22 cellular contexts compared by ENCODE assay signal in genomic region chr2:153986488-153987229, GRCh38.
DNase-seq lines count a peak whose midpoint lies in the region; ATAC-seq, FAIRE-seq and TF ChIP-seq lines count a peak whose summit lies in the region.
"Had no signal": no experiment of that assay in that cellular context is flagged by ENCODE, and none has a peak within 500 bp of the region (broad histone marks: within the 10 kb centered on the region; RNA-seq: fewer than 3 reads in every experiment).

No MANE protein-coding gene starts in this region.

- TF ChIP-seq CTCF in HepG2 (CRISPR knock-in tag; IDR thresholded peaks at IDR 0.05) (no peak), right lobe of liver (IDR thresholded peaks at IDR 0.05) (no peak)

- H3K36me3 ChIP-seq in HepG2 (replicated peaks in 1 of 2; ENCODE audit: control insufficient read depth in 1 of 2, insufficient read depth in 2 of 2, low read length in 2 of 2): no peaks in the 10 kb centered on the region
- no peaks in the 10 kb centered on the region for H3K36me3 ChIP-seq in right lobe of liver
- H3K36me3 ChIP-seq: gastrocnemius medialis, left ventricle myocardium inferior, Peyer's patch had no signal

- H4K20me1 ChIP-seq in HepG2 (ENCODE audit: insufficient read depth, low read length): no peaks in the 10 kb centered on the region

- in situ Hi-C loops in HepG2 (cut with HindIII; ENCODE audit: extremely low pct_ligation_motif_present, low pct_unique_long_range_greater_than_20kb): no loop called here

- TF ChIP-seq RAD21 in HepG2 (CRISPR knock-in tag; IDR thresholded peaks at IDR 0.05): no peak

- no peaks in the 10 kb centered on the region for H3K9me3 ChIP-seq in HepG2 (ENCODE audit: low read length)
- no peaks in the 10 kb centered on the region for H3K9me3 ChIP-seq in right lobe of liver
- H3K9me3 ChIP-seq: gastrocnemius medialis, left ventricle myocardium inferior, Peyer's patch, psoas muscle had no signal

- peaks cover 6% of the 10 kb centered on the region for H3K9me3 Mint-ChIP-seq in activated CD4-positive, alpha-beta memory T cell treated with anti-CD3 and anti-CD28 coated beads for 36 hours
- H3K9me3 Mint-ChIP-seq in activated CD4-positive, alpha-beta T cell treated with anti-CD3 and anti-CD28 coated beads, Interleukin-2, amount 10 ng/mL, durations not matched to agents 7 days and 5 days: no peaks in the 10 kb centered on the region

- no peak overlapping the region for H3K4me3 ChIP-seq in HepG2 (replicated peaks in 1 of 3; ENCODE audit: insufficient read depth in 1 of 3, low read depth in 2 of 3, low read length in 3 of 3)
- no peak overlapping the region for H3K4me3 ChIP-seq in right lobe of liver
- H3K4me3 ChIP-seq: gastrocnemius medialis, left ventricle myocardium inferior, Peyer's patch, psoas muscle had no signal

- intact Hi-C loops in HepG2 (cut with micrococcal nuclease; ENCODE audit: unreplicated experiment): no loop called here
- intact Hi-C loops in right lobe of liver (cut with DNase I): no loop called here
- intact Hi-C loops in activated CD4-positive, alpha-beta memory T cell treated with anti-CD3 and anti-CD28 coated beads for 36 hours (cut with micrococcal nuclease): no loop called here

- no peaks in the 10 kb centered on the region for H3K4me1 ChIP-seq in HepG2 (ENCODE audit: insufficient read depth, low read length)
- H3K4me1 ChIP-seq in right lobe of liver: no peaks in the 10 kb centered on the region
- H3K4me1 ChIP-seq: gastrocnemius medialis, left ventricle myocardium inferior, Peyer's patch, psoas muscle had no signal

- no peak overlapping the region for H2AFZ ChIP-seq in HepG2 (ENCODE audit: low read length)

- no peak overlapping the region for H3K4me2 ChIP-seq in HepG2 (ENCODE audit: low read depth, low read length)

- H3K4me1 Mint-ChIP-seq in activated CD4-positive, alpha-beta memory T cell treated with anti-CD3 and anti-CD28 coated beads for 36 hours (ENCODE audit: low read depth): no peaks in the 10 kb centered on the region
- H3K4me1 Mint-ChIP-seq in activated CD4-positive, alpha-beta T cell treated with anti-CD3 and anti-CD28 coated beads, Interleukin-2, amount 10 ng/mL, durations not matched to agents 7 days and 5 days: no peaks in the 10 kb centered on the region
- H3K4me1 Mint-ChIP-seq: activated naive CD8-positive, alpha-beta T cell treated with anti-CD3 and anti-CD28 coated beads, Interleukin-2, amount 50 U/mL, for 24 hours; stimulated activated naive CD8-positive, alpha-beta T cell treated with anti-CD3 and anti-CD28 coated beads, Interleukin-15, amount 100 ng/mL, for 72 hours had no signal

- POLR2A ChIA-PET in HepG2 (lab: Yijun Ruan, JAX): no interaction called here
- POLR2A ChIA-PET in activated CD4-positive, alpha-beta memory T cell treated with anti-CD3 and anti-CD28 coated beads for 36 hours (lab: Charles Lee): no interaction called here
- POLR2A ChIA-PET in activated CD4-positive, alpha-beta T cell treated with anti-CD3 and anti-CD28 coated beads, Interleukin-2, amount 10 ng/mL, durations not matched to agents 7 days and 5 days (lab: Charles Lee): no interaction called here

- no peak for TF ChIP-seq POLR2A in HepG2 (IDR thresholded peaks at IDR 0.05; ENCODE audit: insufficient read depth in 1 of 2, low read depth in 2 of 2, low read length in 2 of 2)
- no peak for TF ChIP-seq POLR2A in right lobe of liver (IDR thresholded peaks at IDR 0.05)

- DNase-seq in HepG2 (ENCODE audit: low spot score): peak; percentile 10
- DNase-seq in right lobe of liver: no peak
- DNase-seq in SW 1271 (lab: John Stamatoyannopoulos, UW): peak; percentile 27 to 83
- DNase-seq in globus pallidus (ENCODE audit: low spot score): peak; percentile 34
- DNase-seq in NCI-H2196 treated with DMSO at 0.1 percent for 48 hours (lab: John Stamatoyannopoulos, UW; ENCODE audit: unreplicated experiment): no peak
- no peak for DNase-seq in activated CD4-positive, alpha-beta memory T cell treated with anti-CD3 and anti-CD28 coated beads for 36 hours
- no peak for DNase-seq in activated CD4-positive, alpha-beta T cell treated with anti-CD3 and anti-CD28 coated beads, Interleukin-2, amount 10 ng/mL, durations not matched to agents 7 days and 5 days
- no peak for DNase-seq in NCI-H774 (lab: John Stamatoyannopoulos, UW)
- DNase-seq: activated CD8-positive, alpha-beta T cell treated with anti-CD3 and anti-CD28 coated beads for 36 hours; activated naive CD8-positive, alpha-beta T cell treated with anti-CD3 and anti-CD28 coated beads, Interleukin-2, amount 50 U/mL, for 24 hours; CD4-positive, alpha-beta T cell; EL; gastrocnemius medialis; left ventricle myocardium inferior; NCI-H1436 treated with DMSO at 0.1 percent for 48 hours; NCI-H526; Peyer's patch; psoas muscle; stimulated activated naive CD8-positive, alpha-beta T cell treated with anti-CD3 and anti-CD28 coated beads, Interleukin-15, amount 100 ng/mL, for 72 hours had no signal

- 3% methylated on average over 9 of the region's 9 CpGs for WGBS in HepG2 (ENCODE audit: low lambda C conversion rate)
- WGBS in right lobe of liver (ENCODE audit: insufficient coverage, low coverage, low lambda C conversion rate, missing lambda C conversion rate): 34% methylated on average over 9 of the region's 9 CpGs

- no peaks in the 10 kb centered on the region for H3K27me3 ChIP-seq in HepG2 (ENCODE audit: control insufficient read depth in 1 of 2, insufficient read depth in 2 of 2, low read length in 2 of 2)
- H3K27me3 ChIP-seq in right lobe of liver: no peaks in the 10 kb centered on the region
- H3K27me3 ChIP-seq: gastrocnemius medialis, Peyer's patch had no signal

- ATAC-seq in HepG2: no peak
- no peak for ATAC-seq in right lobe of liver
- ATAC-seq: activated CD8-positive, alpha-beta T cell treated with anti-CD3 and anti-CD28 coated beads for 36 hours; activated naive CD8-positive, alpha-beta T cell treated with anti-CD3 and anti-CD28 coated beads, Interleukin-2, amount 50 U/mL, for 24 hours; gastrocnemius medialis; psoas muscle; stimulated activated naive CD8-positive, alpha-beta T cell treated with anti-CD3 and anti-CD28 coated beads, Interleukin-15, amount 100 ng/mL, for 72 hours had no signal

- no peak overlapping the region for H3K4me3 Mint-ChIP-seq in activated CD4-positive, alpha-beta memory T cell treated with anti-CD3 and anti-CD28 coated beads for 36 hours
- no peak overlapping the region for H3K4me3 Mint-ChIP-seq in activated CD4-positive, alpha-beta T cell treated with anti-CD3 and anti-CD28 coated beads, Interleukin-2, amount 10 ng/mL, durations not matched to agents 7 days and 5 days
- H3K4me3 Mint-ChIP-seq: activated CD8-positive, alpha-beta T cell treated with anti-CD3 and anti-CD28 coated beads for 36 hours; activated naive CD8-positive, alpha-beta T cell treated with anti-CD3 and anti-CD28 coated beads, Interleukin-2, amount 50 U/mL, for 24 hours; CD4-positive, alpha-beta T cell; stimulated activated naive CD8-positive, alpha-beta T cell treated with anti-CD3 and anti-CD28 coated beads, Interleukin-15, amount 100 ng/mL, for 72 hours had no signal

- TF ChIP-seq EP300 in HepG2 (IDR thresholded peaks at IDR 0.05; ENCODE audit: low read depth in 2 of 2, low read length in 2 of 2): no peak
- TF ChIP-seq EP300 in HepG2 (CRISPR knock-in tag; IDR thresholded peaks at IDR 0.05; ENCODE audit: borderline replicate concordance): no peak

- H3K79me2 ChIP-seq in HepG2 (ENCODE audit: insufficient read depth, low read length): no peaks in the 10 kb centered on the region

- no peaks in the 10 kb centered on the region for H3K36me3 Mint-ChIP-seq in activated CD4-positive, alpha-beta memory T cell treated with anti-CD3 and anti-CD28 coated beads for 36 hours
- no peaks in the 10 kb centered on the region for H3K36me3 Mint-ChIP-seq in activated CD4-positive, alpha-beta T cell treated with anti-CD3 and anti-CD28 coated beads, Interleukin-2, amount 10 ng/mL, durations not matched to agents 7 days and 5 days (ENCODE audit: low read depth)

- H3K27ac Mint-ChIP-seq in activated CD4-positive, alpha-beta memory T cell treated with anti-CD3 and anti-CD28 coated beads for 36 hours: no peak overlapping the region
- no peak overlapping the region for H3K27ac Mint-ChIP-seq in activated CD4-positive, alpha-beta T cell treated with anti-CD3 and anti-CD28 coated beads, Interleukin-2, amount 10 ng/mL, durations not matched to agents 7 days and 5 days
- H3K27ac Mint-ChIP-seq: activated CD8-positive, alpha-beta T cell treated with anti-CD3 and anti-CD28 coated beads for 36 hours; activated naive CD8-positive, alpha-beta T cell treated with anti-CD3 and anti-CD28 coated beads, Interleukin-2, amount 50 U/mL, for 24 hours; CD4-positive, alpha-beta T cell; stimulated activated naive CD8-positive, alpha-beta T cell treated with anti-CD3 and anti-CD28 coated beads, Interleukin-15, amount 100 ng/mL, for 72 hours had no signal

- CTCF ChIA-PET in HepG2 (lab: Yijun Ruan, JAX; ENCODE audit: low intra/inter-chr PET ratio, low total read pairs): no interaction called here
- CTCF ChIA-PET in activated CD4-positive, alpha-beta memory T cell treated with anti-CD3 and anti-CD28 coated beads for 36 hours (lab: Charles Lee): no interaction called here
- CTCF ChIA-PET in activated CD4-positive, alpha-beta T cell treated with anti-CD3 and anti-CD28 coated beads, Interleukin-2, amount 10 ng/mL, durations not matched to agents 7 days and 5 days (lab: Charles Lee): no interaction called here

- FAIRE-seq in HepG2 (lab: Jason Lieb, UNC): no peak
- FAIRE-seq: A204.1 had no signal

- H3K9ac ChIP-seq in HepG2 (ENCODE audit: insufficient read depth, low read depth, low read length): no peak overlapping the region

- no peaks in the 10 kb centered on the region for H3K27me3 Mint-ChIP-seq in activated CD4-positive, alpha-beta memory T cell treated with anti-CD3 and anti-CD28 coated beads for 36 hours
- H3K27me3 Mint-ChIP-seq in activated CD4-positive, alpha-beta T cell treated with anti-CD3 and anti-CD28 coated beads, Interleukin-2, amount 10 ng/mL, durations not matched to agents 7 days and 5 days: no peaks in the 10 kb centered on the region
- H3K27me3 Mint-ChIP-seq: activated CD8-positive, alpha-beta T cell treated with anti-CD3 and anti-CD28 coated beads for 36 hours; activated naive CD8-positive, alpha-beta T cell treated with anti-CD3 and anti-CD28 coated beads, Interleukin-2, amount 50 U/mL, for 24 hours; CD4-positive, alpha-beta T cell; stimulated activated naive CD8-positive, alpha-beta T cell treated with anti-CD3 and anti-CD28 coated beads, Interleukin-15, amount 100 ng/mL, for 72 hours had no signal

- BruUV-seq in HepG2 (replicated peaks; lab: Mats Ljungman, UMichigan): no TSS peak

- no peak overlapping the region for H3K27ac ChIP-seq in HepG2 (ENCODE audit: extremely low read length, insufficient read depth, low read length)
- no peak overlapping the region for H3K27ac ChIP-seq in right lobe of liver
- H3K27ac ChIP-seq: gastrocnemius medialis, HL-60, left ventricle myocardium inferior, Peyer's patch, psoas muscle, VCaP had no signal

TF ChIP-seq in HepG2, 621 proteins besides CTCF, POLR2A, EP300 and RAD21 (continues in another document):
- no peak for TF ChIP-seq ZNF562 (CRISPR knock-in tag; IDR thresholded peaks at IDR 0.05; ENCODE audit: borderline replicate concordance)

Comparison
In these comparisons a context has a peak if more than half of its experiments do, and no peak if none do; other contexts are left out.
1. DNase-seq: peak in HepG2 (single experiment), SW 1271 (2 of 2) and globus pallidus (single experiment); none in right lobe of liver (0 of 3), NCI-H2196 treated with DMSO at 0.1 percent for 48 hours (single experiment), activated CD4-positive, alpha-beta memory T cell treated with anti-CD3 and anti-CD28 coated beads for 36 hours (single experiment), activated CD4-positive, alpha-beta T cell treated with anti-CD3 and anti-CD28 coated beads, Interleukin-2, amount 10 ng/mL, durations not matched to agents 7 days and 5 days (single experiment) and NCI-H774 (single experiment).